ENCODE assay signal across 2 cellular contexts in the genomic region with DNA sequence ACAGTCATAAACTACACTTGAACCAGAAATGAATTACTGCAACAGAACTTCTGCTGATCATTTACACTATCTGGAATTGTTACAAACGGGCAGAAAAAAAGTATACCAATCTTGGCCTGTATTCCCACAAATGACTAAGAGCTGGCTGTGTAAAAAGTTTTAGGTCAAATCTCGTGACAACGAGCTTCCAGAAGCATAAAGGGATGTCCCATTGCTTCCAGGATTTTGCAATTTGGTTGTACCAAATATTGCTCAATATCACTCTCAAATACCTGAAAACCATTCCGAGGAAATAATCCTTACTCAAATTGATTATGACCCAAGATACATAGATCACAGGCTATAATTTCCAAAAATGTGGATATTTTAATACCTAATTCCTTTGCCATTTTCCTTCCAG.
TF ChIP-seq lines count a peak whose summit lies in the region.

No MANE protein-coding gene starts in this region.

TF ChIP-seq in K562, 482 proteins besides CTCF, POLR2A, EP300 and RAD21 (continued from another document):
- no peak for TF ChIP-seq BCLAF1 (IDR thresholded peaks at IDR 0.05; ENCODE audit: borderline replicate concordance in 1 of 2, control insufficient read depth in 1 of 2, low read depth in 2 of 2, low read length in 1 of 2)
- no peak for TF ChIP-seq RNF2 (IDR thresholded peaks at IDR 0.05)
- 0 out of 2 replicates have a peak, but pooled peaks have one; percentile 17 for TF ChIP-seq CEBPB (tag; IDR thresholded peaks at IDR 0.05)

TF ChIP-seq in HepG2, 621 proteins besides CTCF, POLR2A, EP300 and RAD21 (continued from another document):
- TF ChIP-seq, protein P1, sequence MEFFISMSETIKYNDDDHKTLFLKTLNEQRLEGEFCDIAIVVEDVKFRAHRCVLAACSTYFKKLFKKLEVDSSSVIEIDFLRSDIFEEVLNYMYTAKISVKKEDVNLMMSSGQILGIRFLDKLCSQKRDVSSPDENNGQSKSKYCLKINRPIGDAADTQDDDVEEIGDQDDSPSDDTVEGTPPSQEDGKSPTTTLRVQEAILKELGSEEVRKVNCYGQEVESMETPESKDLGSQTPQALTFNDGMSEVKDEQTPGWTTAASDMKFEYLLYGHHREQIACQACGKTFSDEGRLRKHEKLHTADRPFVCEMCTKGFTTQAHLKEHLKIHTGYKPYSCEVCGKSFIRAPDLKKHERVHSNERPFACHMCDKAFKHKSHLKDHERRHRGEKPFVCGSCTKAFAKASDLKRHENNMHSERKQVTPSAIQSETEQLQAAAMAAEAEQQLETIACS (CRISPR knock-in tag; IDR thresholded peaks at IDR 0.05): no peak
- TF ChIP-seq NFIB (CRISPR knock-in tag; IDR thresholded peaks at IDR 0.05; ENCODE audit: borderline replicate concordance) (no peak), CEBPB (IDR thresholded peaks at IDR 0.05; ENCODE audit: borderline replicate concordance, low read depth, low read length) (0 out of 2 replicates have a peak, but pooled peaks have one; percentile 21), PRDM10 (CRISPR knock-in tag; IDR thresholded peaks at IDR 0.05; ENCODE audit: low read depth) (no peak), ZNF160 (CRISPR knock-in tag; IDR thresholded peaks at IDR 0.05) (no peak)
TF ChIP-seq in HepG2: peak in this region for 1.
